ENCODE assay signal across 8 cellular contexts in genomic region chr7:37287093-37287492, GRCh38.
DNase-seq lines count a peak whose midpoint lies in the region; ATAC-seq, FAIRE-seq and TF ChIP-seq lines count a peak whose summit lies in the region.

No MANE protein-coding gene starts in this region.

- peak; percentile 64 for ATAC-seq in GM21737 (IDR thresholded peaks at IDR 0.05; ENCODE audit: unreplicated experiment)
- no peak for ATAC-seq in effector memory CD8-positive, alpha-beta T cell (replicated peaks)

- H3K9me3 Mint-ChIP-seq in effector memory CD8-positive, alpha-beta T cell = no peaks in the 10 kb centered on the region

- FAIRE-seq in GM12891 (lab: Jason Lieb, UNC) (peak; percentile 58), GM12892 (lab: Jason Lieb, UNC) (no peak)

- H3K27me3 Mint-ChIP-seq in effector memory CD8-positive, alpha-beta T cell = no peaks in the 10 kb centered on the region

- H3K36me3 Mint-ChIP-seq in effector memory CD8-positive, alpha-beta T cell (ENCODE audit: insufficient read depth) = peaks cover 2% of the 10 kb centered on the region

- peaks cover 27 to 35% of the 10 kb centered on the region in 2 donors for H3K4me1 Mint-ChIP-seq in effector memory CD8-positive, alpha-beta T cell (ENCODE audit: low read depth in 2 of 2)

- TF ChIP-seq POLR2A in GM12891 (IDR thresholded peaks at IDR 0.05; ENCODE audit: low read depth, low read length) (no peak), GM12892 (IDR thresholded peaks at IDR 0.05; ENCODE audit: low read depth, low read length) (no peak)

- DNase-seq in GM12891 (ENCODE audit: insufficient read length, low spot score) (no peak), NCI-H1092 (lab: John Stamatoyannopoulos, UW) (peak; percentile 54), GM12892 (ENCODE audit: insufficient read length) (no peak), SKM-1 treated with dmso at 0.1 percent for 144 hours (lab: John Stamatoyannopoulos, UW; ENCODE audit: unreplicated experiment) (no peak)
- no peak for DNase-seq in effector memory CD8-positive, alpha-beta T cell
- DNase-seq in stimulated activated CD4-positive, alpha-beta T cell treated with anti-CD3 and anti-CD28 coated beads, Interleukin-15, amount 100 ng/mL, for 24 hours = no peak
- DNase-seq in activated CD8-positive, alpha-beta memory T cell treated with anti-CD3 and anti-CD28 coated beads, Interleukin-2, amount 50 U/mL, for 4 hours = no peak

- peak overlapping the region; percentile 55 to 87 for H3K27ac Mint-ChIP-seq in effector memory CD8-positive, alpha-beta T cell

- no peak overlapping the region for H3K4me3 Mint-ChIP-seq in effector memory CD8-positive, alpha-beta T cell

TF ChIP-seq in GM12891, 5 proteins besides CTCF, POLR2A, EP300 and RAD21:
- no peak for TF ChIP-seq POLR2AphosphoS5 (IDR thresholded peaks at IDR 0.05; ENCODE audit: low read depth, low read length)
- no peak for TF ChIP-seq POU2F2 (IDR thresholded peaks at IDR 0.05; ENCODE audit: low read depth, low read length)
- no peak for TF ChIP-seq SPI1 (IDR thresholded peaks at IDR 0.05; ENCODE audit: low read depth, low read length)
- TF ChIP-seq PAX5 (IDR thresholded peaks at IDR 0.05; ENCODE audit: insufficient read depth, low read length, severe bottlenecking) = no peak
- no peak for TF ChIP-seq TAF1 (IDR thresholded peaks at IDR 0.05; ENCODE audit: low read depth, low read length)
TF ChIP-seq in GM12891: peak in this region for 0.
